In the genomic region with DNA sequence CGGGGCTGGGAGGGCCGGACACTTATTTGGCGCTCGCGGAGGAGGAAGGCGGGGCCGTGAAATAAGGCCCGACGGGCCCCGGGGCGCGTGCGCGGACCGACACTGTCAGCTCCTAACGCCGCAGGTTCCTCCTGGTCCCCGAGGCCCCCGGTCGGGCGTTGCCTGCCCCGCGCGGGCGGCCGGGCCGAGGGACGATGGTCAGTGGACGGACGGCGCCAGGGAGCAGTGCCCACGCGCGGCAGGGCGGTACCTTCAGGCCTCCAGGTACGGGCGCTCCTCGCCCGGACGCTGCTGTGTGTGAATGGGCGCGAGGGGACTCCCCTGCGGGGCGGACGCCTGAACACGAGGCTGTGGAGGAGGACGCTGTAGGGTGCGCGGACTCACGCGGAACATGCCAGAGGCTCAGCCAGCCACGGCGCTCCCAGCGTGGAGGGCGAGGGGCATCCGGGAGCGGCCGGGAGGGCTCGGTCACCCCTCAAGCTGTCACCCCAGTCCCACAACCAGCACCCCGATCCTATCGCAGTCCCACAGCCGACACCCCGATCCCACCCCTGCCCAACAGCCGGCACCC, we compare ENCODE assay signal across 1 cellular context.
TF ChIP-seq lines count a peak whose summit lies in the region.

No MANE protein-coding gene starts in this region.

TF ChIP-seq in HepG2, 621 proteins besides CTCF, POLR2A, EP300 and RAD21 (continued from another document and continues in another):
- TF ChIP-seq ZBTB33 (CRISPR knock-in tag; IDR thresholded peaks at IDR 0.05): peak; percentile 25; the same call in 1 of the 2 replicates
- TF ChIP-seq CREM (IDR thresholded peaks at IDR 0.05): no peak
- no peak; the same call in 1 of the 2 replicates for TF ChIP-seq CREM (CRISPR knock-in tag; IDR thresholded peaks at IDR 0.05)
- no peak for TF ChIP-seq NFIC (IDR thresholded peaks at IDR 0.05; ENCODE audit: low read length)
- TF ChIP-seq MAZ (IDR thresholded peaks at IDR 0.05; ENCODE audit: borderline replicate concordance, low read depth, low read length): peak; percentile 82; the same call in 1 of the 2 replicates
- peak; percentile 50; the same call in 1 of the 2 replicates for TF ChIP-seq MAZ (CRISPR knock-in tag; IDR thresholded peaks at IDR 0.05; ENCODE audit: low read depth)
- no peak for TF ChIP-seq SP1 (IDR thresholded peaks at IDR 0.05)
- TF ChIP-seq SP1 (CRISPR knock-in tag; IDR thresholded peaks at IDR 0.05): peak; percentile 90
- peak; percentile 89 for TF ChIP-seq MED1 (CRISPR knock-in tag; IDR thresholded peaks at IDR 0.05)
- TF ChIP-seq TBX3 (IDR thresholded peaks at IDR 0.05; ENCODE audit: borderline replicate concordance): no peak
- TF ChIP-seq NCOR1 (IDR thresholded peaks at IDR 0.05; ENCODE audit: borderline replicate concordance, low read length): no peak; the same call in 1 of the 2 replicates
- TF ChIP-seq REST (IDR thresholded peaks at IDR 0.05; ENCODE audit: borderline replicate concordance in 1 of 2, low read depth in 1 of 2, low read length in 2 of 2): peak in 1 of 2 experiments; percentile 11; a peak in 1 of 4 replicates
- peak; percentile 88 for TF ChIP-seq GABPB1 (CRISPR knock-in tag; IDR thresholded peaks at IDR 0.05)
- TF ChIP-seq ZNF431 (CRISPR knock-in tag; IDR thresholded peaks at IDR 0.05; ENCODE audit: borderline replicate concordance, low read depth): peak; percentile 88
- TF ChIP-seq ZNF790 (CRISPR knock-in tag; IDR thresholded peaks at IDR 0.05; ENCODE audit: borderline replicate concordance): peak; percentile 62; the same call in 1 of the 2 replicates
- TF ChIP-seq ATF4 (CRISPR knock-in tag; IDR thresholded peaks at IDR 0.05): peak in 1 of 2 experiments; percentile 66; a peak in 2 of 4 replicates
- peak; percentile 92 for TF ChIP-seq ZNF713 (CRISPR knock-in tag; IDR thresholded peaks at IDR 0.05)
- peak; percentile 90 for TF ChIP-seq ZNF709 (CRISPR knock-in tag; IDR thresholded peaks at IDR 0.05)
- TF ChIP-seq ZNF382 (CRISPR knock-in tag; IDR thresholded peaks at IDR 0.05; ENCODE audit: borderline replicate concordance): no peak
- TF ChIP-seq SNRNP70 (IDR thresholded peaks at IDR 0.05; ENCODE audit: low read depth, low read length): no peak
- TF ChIP-seq, protein P1, sequence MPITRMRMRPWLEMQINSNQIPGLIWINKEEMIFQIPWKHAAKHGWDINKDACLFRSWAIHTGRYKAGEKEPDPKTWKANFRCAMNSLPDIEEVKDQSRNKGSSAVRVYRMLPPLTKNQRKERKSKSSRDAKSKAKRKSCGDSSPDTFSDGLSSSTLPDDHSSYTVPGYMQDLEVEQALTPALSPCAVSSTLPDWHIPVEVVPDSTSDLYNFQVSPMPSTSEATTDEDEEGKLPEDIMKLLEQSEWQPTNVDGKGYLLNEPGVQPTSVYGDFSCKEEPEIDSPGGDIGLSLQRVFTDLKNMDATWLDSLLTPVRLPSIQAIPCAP (CRISPR knock-in tag; IDR thresholded peaks at IDR 0.05; ENCODE audit: low read depth): peak; percentile 74; the same call in 1 of the 2 replicates
- TF ChIP-seq HNRNPK (IDR thresholded peaks at IDR 0.05; ENCODE audit: low read depth, low read length, poor library complexity, severe bottlenecking): peak; percentile 27
- peak; percentile 64; the same call in 1 of the 2 replicates for TF ChIP-seq TOE1 (CRISPR knock-in tag; IDR thresholded peaks at IDR 0.05)
- peak; percentile 91 for TF ChIP-seq POGK (CRISPR knock-in tag; conservative IDR thresholded peaks at IDR 0.05)
- no peak for TF ChIP-seq RBAK (CRISPR knock-in tag; IDR thresholded peaks at IDR 0.05)
- 0 out of 2 replicates have a peak, but pooled peaks have one; percentile 74 for TF ChIP-seq FOXO4 (CRISPR knock-in tag; conservative IDR thresholded peaks at IDR 0.05)
- 0 out of 2 replicates have a peak, but pooled peaks have one; percentile 22 for TF ChIP-seq ZNF597 (CRISPR knock-in tag; IDR thresholded peaks at IDR 0.05)
- peak; percentile 35; the same call in 1 of the 2 replicates for TF ChIP-seq ELF1 (CRISPR knock-in tag; IDR thresholded peaks at IDR 0.05)
- TF ChIP-seq, protein P2, sequence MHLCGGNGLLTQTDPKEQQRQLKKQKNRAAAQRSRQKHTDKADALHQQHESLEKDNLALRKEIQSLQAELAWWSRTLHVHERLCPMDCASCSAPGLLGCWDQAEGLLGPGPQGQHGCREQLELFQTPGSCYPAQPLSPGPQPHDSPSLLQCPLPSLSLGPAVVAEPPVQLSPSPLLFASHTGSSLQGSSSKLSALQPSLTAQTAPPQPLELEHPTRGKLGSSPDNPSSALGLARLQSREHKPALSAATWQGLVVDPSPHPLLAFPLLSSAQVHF (CRISPR knock-in tag; IDR thresholded peaks at IDR 0.05): peak; percentile 94; the same call in 1 of the 2 replicates
- peak; percentile 98 for TF ChIP-seq ZNF619 (CRISPR knock-in tag; IDR thresholded peaks at IDR 0.05)
- TF ChIP-seq POLR2G (IDR thresholded peaks at IDR 0.05; ENCODE audit: low read depth, low read length): peak; percentile 89
- peak; percentile 77; the same call in 1 of the 2 replicates for TF ChIP-seq HDAC2 (CRISPR knock-in tag; IDR thresholded peaks at IDR 0.05)
- TF ChIP-seq, protein P3, sequence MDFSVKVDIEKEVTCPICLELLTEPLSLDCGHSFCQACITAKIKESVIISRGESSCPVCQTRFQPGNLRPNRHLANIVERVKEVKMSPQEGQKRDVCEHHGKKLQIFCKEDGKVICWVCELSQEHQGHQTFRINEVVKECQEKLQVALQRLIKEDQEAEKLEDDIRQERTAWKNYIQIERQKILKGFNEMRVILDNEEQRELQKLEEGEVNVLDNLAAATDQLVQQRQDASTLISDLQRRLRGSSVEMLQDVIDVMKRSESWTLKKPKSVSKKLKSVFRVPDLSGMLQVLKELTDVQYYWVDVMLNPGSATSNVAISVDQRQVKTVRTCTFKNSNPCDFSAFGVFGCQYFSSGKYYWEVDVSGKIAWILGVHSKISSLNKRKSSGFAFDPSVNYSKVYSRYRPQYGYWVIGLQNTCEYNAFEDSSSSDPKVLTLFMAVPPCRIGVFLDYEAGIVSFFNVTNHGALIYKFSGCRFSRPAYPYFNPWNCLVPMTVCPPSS (IDR thresholded peaks at IDR 0.05): no peak
- no peak; the same call in 1 of the 2 replicates for TF ChIP-seq ZNF879 (CRISPR knock-in tag; IDR thresholded peaks at IDR 0.05)
- TF ChIP-seq PPARG (CRISPR knock-in tag; conservative IDR thresholded peaks at IDR 0.05): peak; percentile 64; the same call in 1 of the 2 replicates
- TF ChIP-seq PLRG1 (conservative IDR thresholded peaks at IDR 0.05): no peak
- TF ChIP-seq MAX (IDR thresholded peaks at IDR 0.05): peak; percentile 85
- TF ChIP-seq JARID2 (CRISPR knock-in tag; IDR thresholded peaks at IDR 0.05; ENCODE audit: insufficient replicate concordance): peak; percentile 93
- TF ChIP-seq HNRNPLL (IDR thresholded peaks at IDR 0.05; ENCODE audit: low read depth, low read length, poor library complexity, severe bottlenecking): peak; percentile 70
- TF ChIP-seq ZNF205 (CRISPR knock-in tag; IDR thresholded peaks at IDR 0.05): peak; percentile 94
- peak; percentile 73; the same call in 1 of the 2 replicates for TF ChIP-seq ZMAT3 (CRISPR knock-in tag; conservative IDR thresholded peaks at IDR 0.05)
- 0 out of 2 replicates have a peak, but pooled peaks have one; percentile 60 for TF ChIP-seq CHCHD3 (CRISPR knock-in tag; IDR thresholded peaks at IDR 0.05)
- peak; percentile 95 for TF ChIP-seq SPEN (CRISPR knock-in tag; IDR thresholded peaks at IDR 0.05; ENCODE audit: low read depth)
- TF ChIP-seq ZMYM4 (CRISPR knock-in tag; IDR thresholded peaks at IDR 0.05): peak; percentile 65
- TF ChIP-seq NAIF1 (CRISPR knock-in tag; IDR thresholded peaks at IDR 0.05; ENCODE audit: borderline replicate concordance): no peak
- TF ChIP-seq TEAD2 (CRISPR knock-in tag; IDR thresholded peaks at IDR 0.05): no peak
- TF ChIP-seq ZNF354B (CRISPR knock-in tag; IDR thresholded peaks at IDR 0.05): peak; percentile 99; the same call in 1 of the 2 replicates
- TF ChIP-seq KLF11 (CRISPR knock-in tag; IDR thresholded peaks at IDR 0.05): 0 out of 2 replicates have a peak, but pooled peaks have one; percentile 63
- TF ChIP-seq ZNF607 (CRISPR knock-in tag; IDR thresholded peaks at IDR 0.05; ENCODE audit: borderline replicate concordance): peak; percentile 97
- TF ChIP-seq RFX3 (CRISPR knock-in tag; IDR thresholded peaks at IDR 0.05): no peak
